Comparison of ENCODE assay signal across 13 cellular contexts in genomic region chr5:176816791-176817272, GRCh38. TPM values are rescaled to one million over a fixed set of nuclear protein-coding genes. Genes with fewer than 3 reads are reported as not detected.
DNase-seq lines count a peak whose midpoint lies in the region; ATAC-seq, FAIRE-seq and TF ChIP-seq lines count a peak whose summit lies in the region.
"Had no signal": no experiment of that assay in that cellular context is flagged by ENCODE, and none has a peak within 500 bp of the region (broad histone marks: within the 10 kb centered on the region; RNA-seq: fewer than 3 reads in every experiment).

No MANE protein-coding gene starts in this region.

- H4K20me1 ChIP-seq in endothelial cell of umbilical vein (replicated peaks; ENCODE audit: control insufficient read depth, extremely low read depth, insufficient read depth, low read length), result no peaks in the 10 kb centered on the region

- H3K4me2 ChIP-seq in endothelial cell of umbilical vein (ENCODE audit: insufficient read depth, low read length), result no peak overlapping the region

- peak overlapping the region; percentile 33 for H3K4me3 ChIP-seq in cardiac muscle cell
- H3K4me3 ChIP-seq in left ventricle myocardium inferior, result no peak overlapping the region
- no peak overlapping the region for H3K4me3 ChIP-seq in endothelial cell of umbilical vein (replicated peaks in 1 of 3; ENCODE audit: insufficient read depth in 1 of 3, low read depth in 1 of 3, low read length in 3 of 3)

- H2AFZ ChIP-seq in endothelial cell of umbilical vein (ENCODE audit: low read depth, low read length), result no peak overlapping the region

- peak overlapping the region; percentile 52 to 59 for H3K4me3 Mint-ChIP-seq in stimulated activated naive B cell treated with anti-CD40 and anti-IgM and Interleukin-4, amounts not matched to agents 10 μg/mL and 1 μg/mL and 100 μg/mL, for 72 hours
- H3K4me3 Mint-ChIP-seq: activated T-cell treated with anti-CD3 and anti-CD28 coated beads, Interleukin-2, amount 50 U/mL, for 24 hours had no signal

- H3K27me3 Mint-ChIP-seq in stimulated activated naive B cell treated with anti-CD40 and anti-IgM and Interleukin-4, amounts not matched to agents 10 μg/mL and 1 μg/mL and 100 μg/mL, for 72 hours, result peaks cover 77 to 86% of the 10 kb centered on the region in 2 donors

- no peak for FAIRE-seq in endothelial cell of umbilical vein (lab: Jason Lieb, UNC)
- FAIRE-seq: small intestine had no signal

- H3K4me1 ChIP-seq in cardiac muscle cell (ENCODE audit: low read depth) (peaks cover 8% of the 10 kb centered on the region), left ventricle myocardium inferior (peaks cover 13% of the 10 kb centered on the region), endothelial cell of umbilical vein (ENCODE audit: control insufficient read depth, extremely low read depth, insufficient read depth, low read length) (no peaks in the 10 kb centered on the region)

- no peak for TF ChIP-seq POLR2A in endothelial cell of umbilical vein (IDR thresholded peaks at IDR 0.05; ENCODE audit: low read depth, low read length)

- no TSS peak for BruUV-seq in endothelial cell of umbilical vein (replicated peaks; lab: Mats Ljungman, UMichigan)

- no peaks in the 10 kb centered on the region for H3K9me3 ChIP-seq in cardiac muscle cell (ENCODE audit: low read depth)
- H3K9me3 ChIP-seq in left ventricle myocardium inferior (replicated peaks), result no peaks in the 10 kb centered on the region
- no peaks in the 10 kb centered on the region for H3K9me3 ChIP-seq in endothelial cell of umbilical vein (replicated peaks; ENCODE audit: control insufficient read depth, insufficient read depth, low read length)

- no peaks in the 10 kb centered on the region for H3K9me3 Mint-ChIP-seq in stimulated activated naive B cell treated with anti-CD40 and anti-IgM and Interleukin-4, amounts not matched to agents 10 μg/mL and 1 μg/mL and 100 μg/mL, for 72 hours
- H3K9me3 Mint-ChIP-seq: activated T-cell treated with anti-CD3 and anti-CD28 coated beads, Interleukin-2, amount 50 U/mL, for 24 hours had no signal

- CTCF ChIA-PET in endothelial cell of umbilical vein (lab: Charles Lee), result interaction anchor here (1.0 to 6.3 kb wide), 3 partner anchors 33 to 156 kb away, joined by 3 to 40 read pairs (median 4); no protein-coding TSS in a partner anchor

- intact Hi-C loops in left ventricle myocardium inferior (cut with micrococcal nuclease) (no loop called here), endothelial cell of umbilical vein (cut with micrococcal nuclease) (loop anchor here (1.0 kb wide), 1 partner anchor 157 kb away; no protein-coding TSS in a partner anchor)

- H3K9me1 ChIP-seq in endothelial cell of umbilical vein (replicated peaks; ENCODE audit: control insufficient read depth, extremely low read depth, insufficient read depth, low read length), result no peaks in the 10 kb centered on the region

- H3K4me1 Mint-ChIP-seq in stimulated activated naive B cell treated with anti-CD40 and anti-IgM and Interleukin-4, amounts not matched to agents 10 μg/mL and 1 μg/mL and 100 μg/mL, for 72 hours, result peaks cover 21 to 22% of the 10 kb centered on the region in 2 donors

- no peaks in the 10 kb centered on the region for H3K36me3 ChIP-seq in cardiac muscle cell
- H3K36me3 ChIP-seq in left ventricle myocardium inferior, result no peaks in the 10 kb centered on the region
- H3K36me3 ChIP-seq in endothelial cell of umbilical vein (ENCODE audit: control insufficient read depth in 2 of 2, extremely low read depth in 1 of 2, insufficient read depth in 2 of 2, low read length in 2 of 2), result no peaks in the 10 kb centered on the region

- TF ChIP-seq CTCF in cardiac muscle cell (IDR thresholded peaks at IDR 0.05; ENCODE audit: low read depth, low read length), result no peak
- TF ChIP-seq CTCF in left ventricle myocardium inferior (IDR thresholded peaks at IDR 0.05; ENCODE audit: borderline replicate concordance), result no peak
- TF ChIP-seq CTCF in endothelial cell of umbilical vein (IDR thresholded peaks at IDR 0.05; ENCODE audit: extremely low read depth in 1 of 2, insufficient read depth in 1 of 2, low read depth in 1 of 2, low read length in 2 of 2), result no peak

- peak in 1 of 2 donors; percentile 69 for DNase-seq in cardiac muscle cell (ENCODE audit: low read depth in 1 of 2, low spot score in 1 of 2)
- DNase-seq in left ventricle myocardium inferior, result no peak
- peak; percentile 71 for DNase-seq in NCI-H345 (lab: John Stamatoyannopoulos, UW)
- no peak for DNase-seq in endothelial cell of umbilical vein (ENCODE audit: low read depth, low spot score)
- no peak for DNase-seq in stimulated activated naive B cell treated with anti-CD40 and anti-IgM and Interleukin-4, amounts not matched to agents 10 μg/mL and 1 μg/mL and 100 μg/mL, for 72 hours
- no peak for DNase-seq in NCI-H2107 treated with DMSO at 0.1 percent for 48 hours (lab: John Stamatoyannopoulos, UW; ENCODE audit: unreplicated experiment)
- DNase-seq in NCI-H1694 treated with DMSO at 0.1 percent for 48 hours (lab: John Stamatoyannopoulos, UW), result no peak
- DNase-seq: activated T-cell treated with anti-CD3 and anti-CD28 coated beads, Interleukin-2, amount 50 U/mL, for 24 hours; MV-4-11 had no signal

- no peak for ATAC-seq in stimulated activated naive B cell treated with anti-CD40 and anti-IgM and Interleukin-4, amounts not matched to agents 10 μg/mL and 1 μg/mL and 100 μg/mL, for 72 hours (replicated peaks)
- no peak for ATAC-seq in HG02571 (IDR thresholded peaks at IDR 0.05; ENCODE audit: unreplicated experiment)

- dilution Hi-C loops in endothelial cell of umbilical vein (cut with MboI; ENCODE audit: extremely low pct_ligation_motif_present, low sequenced_read_pairs), result no loop called here

- no peaks in the 10 kb centered on the region for H3K79me2 ChIP-seq in endothelial cell of umbilical vein (ENCODE audit: control insufficient read depth, insufficient read depth, low read length)

- H3K36me3 Mint-ChIP-seq in stimulated activated naive B cell treated with anti-CD40 and anti-IgM and Interleukin-4, amounts not matched to agents 10 μg/mL and 1 μg/mL and 100 μg/mL, for 72 hours, result no peaks in the 10 kb centered on the region

- no peak overlapping the region for H3K9ac ChIP-seq in endothelial cell of umbilical vein (replicated peaks; ENCODE audit: extremely low read depth, insufficient read depth, low read length)

- peak overlapping the region; percentile 21 for H3K27ac ChIP-seq in cardiac muscle cell
- H3K27ac ChIP-seq in left ventricle myocardium inferior (replicated peaks), result no peak overlapping the region
- H3K27ac ChIP-seq in endothelial cell of umbilical vein (ENCODE audit: insufficient read depth, low read depth, low read length), result no peak overlapping the region
- H3K27ac ChIP-seq: C4-2B had no signal

- POLR2A ChIA-PET in endothelial cell of umbilical vein (lab: Charles Lee), result no interaction called here

- peaks cover 38% of the 10 kb centered on the region for H3K27me3 ChIP-seq in cardiac muscle cell
- H3K27me3 ChIP-seq in left ventricle myocardium inferior (ENCODE audit: low read depth), result peaks cover 100% of the 10 kb centered on the region
- peaks cover 21 to 26% of the 10 kb centered on the region in 2 experiments for H3K27me3 ChIP-seq in endothelial cell of umbilical vein (ENCODE audit: control insufficient read depth in 2 of 2, insufficient read depth in 2 of 2, low read length in 2 of 2)

- H3K27ac Mint-ChIP-seq in stimulated activated naive B cell treated with anti-CD40 and anti-IgM and Interleukin-4, amounts not matched to agents 10 μg/mL and 1 μg/mL and 100 μg/mL, for 72 hours, result no peak overlapping the region
- H3K27ac Mint-ChIP-seq: activated T-cell treated with anti-CD3 and anti-CD28 coated beads, Interleukin-2, amount 50 U/mL, for 24 hours had no signal

TF ChIP-seq in endothelial cell of umbilical vein, 7 proteins besides CTCF, POLR2A, EP300 and RAD21:
- no peak for TF ChIP-seq FOS (IDR thresholded peaks at IDR 0.05; ENCODE audit: borderline replicate concordance, insufficient read depth, low read length)
- TF ChIP-seq EZH2 (IDR thresholded peaks at IDR 0.05; ENCODE audit: borderline replicate concordance, low read depth, low read length, severe bottlenecking), result peak; percentile 7
- TF ChIP-seq POLR2AphosphoS5 (IDR thresholded peaks at IDR 0.05; ENCODE audit: insufficient read depth, low read depth, low read length), result no peak
- TF ChIP-seq GATA2 (IDR thresholded peaks at IDR 0.05; ENCODE audit: insufficient read depth, insufficient read length, low read depth, low read length), result no peak
TF ChIP-seq in endothelial cell of umbilical vein: peak in this region for 1.

RNA-seq across cellular contexts. Expression of gene UNC5A, which starts 6.5 kb away (rescaled TPM):
- total RNA-seq in cardiac muscle cell (0.86 and 1.4 TPM in 2 replicates), left ventricle myocardium inferior (not detected), endothelial cell of umbilical vein (0.22 and 0.51 TPM in 2 replicates)
- polyA plus RNA-seq in cardiac muscle cell (0.26 and 0.39 TPM in 2 replicates), endothelial cell of umbilical vein (0.08 and 0.10 TPM in 2 replicates)
- polyA plus RNA-seq in endothelial cell of umbilical vein (2011; cell fraction: cytosol; rRNA removed), result 0.05 and 0.07 TPM in 2 replicates
- 0.06 and 0.11 TPM in 2 replicates for polyA plus RNA-seq in endothelial cell of umbilical vein (2011; cell fraction: nucleus; rRNA removed)
- polyA plus RNA-seq in endothelial cell of umbilical vein (2012), result 0.17 and 0.25 TPM in 2 replicates
- polyA minus RNA-seq in endothelial cell of umbilical vein, result not detected in 2 replicates
- not detected for polyA minus RNA-seq in endothelial cell of umbilical vein (2011; cell fraction: cytosol; rRNA and poly(A)+ RNA removed)
- polyA minus RNA-seq in endothelial cell of umbilical vein (2011; cell fraction: nucleus; rRNA and poly(A)+ RNA removed), result not detected in 2 replicates
- total RNA-seq: left lobe of liver had no signal
